In genomic region chr11:94511932-94512781, GRCh38 we compare ENCODE assay signal across 8 cellular contexts. TPM values are rescaled to one million over a fixed set of nuclear protein-coding genes. Genes with fewer than 3 reads are reported as not detected.
DNase-seq lines count a peak whose midpoint lies in the region; ATAC-seq and TF ChIP-seq lines count a peak whose summit lies in the region.

C11orf97 (plus strand) TSS chr11:94512461; CDS start chr11:94512529, 68 bp downstream.

- CTCF ChIA-PET in Panc1 (lab: Charles Lee): no interaction called here
- CTCF ChIA-PET in activated naive CD4-positive, alpha-beta T cell treated with anti-CD3 and anti-CD28 coated beads for 36 hours (lab: Charles Lee): interaction anchor here (0.6 to 1.9 kb wide), 3 partner anchors 34 to 107 kb away, joined by 3 to 10 read pairs (median 4); no protein-coding TSS in a partner anchor

- intact Hi-C loops in Panc1 (cut with micrococcal nuclease; ENCODE audit: unreplicated experiment): loop anchor here (10.0 kb wide), 1 partner anchor 383 kb away; no protein-coding TSS in a partner anchor
- intact Hi-C loops in activated naive CD4-positive, alpha-beta T cell treated with anti-CD3 and anti-CD28 coated beads for 36 hours (cut with micrococcal nuclease): no loop called here
- intact Hi-C loops in head of caudate nucleus (cut with DNase I): no loop called here

- BruUV-seq in Panc1 (replicated peaks; lab: Mats Ljungman, UMichigan): no TSS peak

- no peak for TF ChIP-seq CTCF in Panc1 (IDR thresholded peaks at IDR 0.05)
- TF ChIP-seq CTCF in neutrophil (IDR thresholded peaks at IDR 0.05): no peak

- POLR2A ChIA-PET in Panc1 (lab: Charles Lee): no interaction called here

- in situ Hi-C loops in Panc1 (cut with HindIII; ENCODE audit: low pct_unique_long_range_greater_than_20kb, low sequenced_read_pairs): no loop called here

- H3K36me3 Mint-ChIP-seq in activated naive CD4-positive, alpha-beta T cell treated with anti-CD3 and anti-CD28 coated beads for 36 hours (ENCODE audit: low read depth): no peaks in the 10 kb centered on the region

- H3K27me3 ChIP-seq in Panc1 (ENCODE audit: control insufficient read depth, insufficient read depth, low read length) (peaks cover 14% of the 10 kb centered on the region), neutrophil (peaks cover 13% of the 10 kb centered on the region)

- H3K4me1 Mint-ChIP-seq in activated naive CD4-positive, alpha-beta T cell treated with anti-CD3 and anti-CD28 coated beads for 36 hours (ENCODE audit: low read depth): peaks cover 7% of the 10 kb centered on the region

- DNase-seq in NCI-H1417 (lab: John Stamatoyannopoulos, UW) (peak; percentile 47 to 83 (median 71)), NCI-H1417 treated with DMSO at 0.1 percent for 48 hours (lab: John Stamatoyannopoulos, UW) (no peak), Panc1 (ENCODE audit: low read depth, low spot score) (no peak), head of caudate nucleus (peak; percentile 7 to 89 (median 70)), superior temporal gyrus (ENCODE audit: extremely low spot score) (peak; percentile 52)
- DNase-seq in activated naive CD4-positive, alpha-beta T cell treated with anti-CD3 and anti-CD28 coated beads for 36 hours: peak; percentile 49

- H3K9me3 ChIP-seq in Panc1 (ENCODE audit: control insufficient read depth, insufficient read depth, low read depth, low read length): no peaks in the 10 kb centered on the region
- H3K9me3 ChIP-seq in neutrophil: no peaks in the 10 kb centered on the region

- H3K4me3 Mint-ChIP-seq in activated naive CD4-positive, alpha-beta T cell treated with anti-CD3 and anti-CD28 coated beads for 36 hours: peak within 1 kb of the TSS; percentile 61

- H3K4me3 ChIP-seq in Panc1 (ENCODE audit: low read depth in 2 of 2, low read length in 2 of 2) (peak within 1 kb of the TSS; percentile 51 to 59), neutrophil (ENCODE audit: low read depth in 1 of 2, low read length in 1 of 2) (peak within 1 kb of the TSS; percentile 56 to 59)

- H3K36me3 ChIP-seq in Panc1 (ENCODE audit: control insufficient read depth, insufficient read depth, low read length) (no peaks in the 10 kb centered on the region), neutrophil (no peaks in the 10 kb centered on the region)

- H3K27ac ChIP-seq in Panc1 (ENCODE audit: low read length) (no peak within 1 kb of the TSS), neutrophil (no peak within 1 kb of the TSS)

- H3K27me3 Mint-ChIP-seq in activated naive CD4-positive, alpha-beta T cell treated with anti-CD3 and anti-CD28 coated beads for 36 hours (ENCODE audit: low read depth): peaks cover 18% of the 10 kb centered on the region

- ATAC-seq in HG03066 (IDR thresholded peaks at IDR 0.05; ENCODE audit: low read depth, unreplicated experiment): peak; percentile 67
- ATAC-seq in Panc1: peak; percentile 89

- H3K4me1 ChIP-seq in Panc1 (ENCODE audit: control insufficient read depth, insufficient read depth, low read length) (0 out of 2 replicates have a peak, but pooled peaks cover 4% of the 10 kb centered on the region), neutrophil (ENCODE audit: control insufficient read depth in 1 of 2, insufficient read depth in 1 of 2, low read depth in 1 of 2, low read length in 1 of 2) (peaks cover 16 to 20% of the 10 kb centered on the region in 2 experiments)

- H3K9me3 Mint-ChIP-seq in activated naive CD4-positive, alpha-beta T cell treated with anti-CD3 and anti-CD28 coated beads for 36 hours: no peaks in the 10 kb centered on the region

- no peak within 1 kb of the TSS for H3K27ac Mint-ChIP-seq in activated naive CD4-positive, alpha-beta T cell treated with anti-CD3 and anti-CD28 coated beads for 36 hours

RNA-seq across cellular contexts. Expression of gene C11orf97, which starts in this region (rescaled TPM):
- total RNA-seq in Panc1 (2021; ENCODE audit: unreplicated experiment): not detected
- polyA plus RNA-seq in Panc1 (2012; ENCODE audit: insufficient read length): not detected
- total RNA-seq in activated naive CD4-positive, alpha-beta T cell treated with anti-CD3 and anti-CD28 coated beads for 36 hours: not detected

Comparison
In these comparisons a context has a peak if more than half of its experiments do, and no peak if none do; other contexts are left out.
1. DNase-seq: peak in NCI-H1417 (3 of 3), head of caudate nucleus (42 of 42) and superior temporal gyrus (single experiment); none in NCI-H1417 treated with DMSO at 0.1 percent for 48 hours (single experiment) and Panc1 (single experiment).
2. Peak in ATAC-seq and H3K4me3 ChIP-seq in Panc1; RNA of the gene not detected or under 1 TPM.
3. Peak in DNase-seq in activated naive CD4-positive, alpha-beta T cell treated with anti-CD3 and anti-CD28 coated beads for 36 hours; RNA of the gene not detected or under 1 TPM.